7 cellular contexts compared by ENCODE assay signal in the genomic region with DNA sequence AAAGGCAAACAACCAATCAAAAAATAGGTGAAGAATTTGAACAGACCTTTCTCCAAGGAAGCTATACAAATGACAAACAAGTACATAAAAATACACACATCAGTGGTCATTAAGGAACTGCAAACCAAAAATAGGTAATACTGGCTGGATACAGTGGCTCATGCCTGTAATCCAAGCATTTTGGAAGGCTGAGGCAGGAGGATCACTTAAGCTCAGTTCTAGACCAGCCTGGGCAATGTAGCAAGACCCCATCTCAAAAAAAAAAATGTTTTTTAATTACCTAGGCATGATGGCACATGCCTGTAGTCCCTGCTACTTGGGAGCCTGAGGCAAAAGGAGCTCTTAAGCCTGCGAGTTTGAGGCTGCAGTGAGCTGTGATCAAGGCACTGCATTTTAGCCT.
"Had no signal": no experiment of that assay in that cellular context is flagged by ENCODE, and none has a peak within 500 bp of the region (broad histone marks: within the 10 kb centered on the region; RNA-seq: fewer than 3 reads in every experiment).

No MANE protein-coding gene starts in this region.

- DNase-seq: H7, IMR-90, KG1 had no signal

- ATAC-seq: GM23338, HCT116, K562 had no signal

- H3K4me2 ChIP-seq: GM23338 had no signal

- H3K27ac Mint-ChIP-seq: GM23338 had no signal

- H3K36me3 ChIP-seq: HAP-1 had no signal

- H3K4me3 Mint-ChIP-seq: GM23338 had no signal

- H2AFZ ChIP-seq: GM23338 had no signal

- H3K4me3 ChIP-seq: GM23338, HAP-1, K562 had no signal
